23 cellular contexts compared by ENCODE assay signal in genomic region chr2:188379748-188380147, GRCh38.
DNase-seq lines count a peak whose midpoint lies in the region; ATAC-seq, FAIRE-seq and TF ChIP-seq lines count a peak whose summit lies in the region.
"Had no signal": no experiment of that assay in that cellular context is flagged by ENCODE, and none has a peak within 500 bp of the region (broad histone marks: within the 10 kb centered on the region; RNA-seq: fewer than 3 reads in every experiment).

No MANE protein-coding gene starts in this region.

- no peak overlapping the region for H3K18ac ChIP-seq in H1 (ENCODE audit: extremely low read depth, low read length)

- no peak overlapping the region for H2BK12ac ChIP-seq in H1 (ENCODE audit: low read depth, low read length)

- H2BK15ac ChIP-seq in H1 (ENCODE audit: low read length) = no peak overlapping the region

- no peak overlapping the region for H3K27ac Mint-ChIP-seq in GM23338
- no peak overlapping the region for H3K27ac Mint-ChIP-seq in CD4-positive, alpha-beta T cell

- H2BK120ac ChIP-seq in H1 (replicated peaks; ENCODE audit: low read depth, low read length) = no peak overlapping the region

- H2AFZ ChIP-seq in GM23338 (no peak overlapping the region), H1 (ENCODE audit: low read length) (no peak overlapping the region)

- H3K9me3 Mint-ChIP-seq in GM23338 = peaks cover 20% of the 10 kb centered on the region
- no peaks in the 10 kb centered on the region for H3K9me3 Mint-ChIP-seq in CD4-positive, alpha-beta T cell

- H4K91ac ChIP-seq in H1 (replicated peaks; ENCODE audit: insufficient read length, low read length) = no peak overlapping the region

- H3K79me1 ChIP-seq in H1 (ENCODE audit: low read depth, low read length) = no peaks in the 10 kb centered on the region; the same call in 1 of the 2 replicates

- no peak overlapping the region for H3K23ac ChIP-seq in H1 (ENCODE audit: insufficient read length)

- no peak overlapping the region for H3K56ac ChIP-seq in H1 (replicated peaks; ENCODE audit: insufficient read length, low read depth, low read length)

- H4K8ac ChIP-seq in H1 (ENCODE audit: extremely low read depth, insufficient read depth, low read length) = no peak overlapping the region

- H3K23me2 ChIP-seq in H1 (ENCODE audit: low read depth, low read length) = no peaks in the 10 kb centered on the region

- H3K27me3 ChIP-seq in GM23338 (ENCODE audit: insufficient read depth) (no peaks in the 10 kb centered on the region), Panc1 (ENCODE audit: control insufficient read depth, insufficient read depth, low read length) (no peaks in the 10 kb centered on the region), H1 (replicated peaks in 1 of 4; ENCODE audit: control insufficient read depth in 3 of 4, extremely low read depth in 1 of 4, insufficient read depth in 3 of 4, low read length in 3 of 4) (no peaks in the 10 kb centered on the region)
- H3K27me3 ChIP-seq in CD4-positive, alpha-beta T cell (ENCODE audit: control insufficient read depth, insufficient read depth, low read length) = no peaks in the 10 kb centered on the region
- H3K27me3 ChIP-seq: BE2C had no signal

- TF ChIP-seq CTCF in 22Rv1 (IDR thresholded peaks at IDR 0.05) (no peak), GM23338 (conservative IDR thresholded peaks at IDR 0.05; ENCODE audit: low read depth in 2 of 2) (no peak), Panc1 (IDR thresholded peaks at IDR 0.05) (no peak), H1 (IDR thresholded peaks at IDR 0.05; ENCODE audit: control extremely low read depth in 1 of 3, insufficient read depth in 1 of 3, low read depth in 1 of 3, low read length in 3 of 3) (no peak), GM20000 (IDR thresholded peaks at IDR 0.05; ENCODE audit: extremely low read depth, missing control alignments) (no peak)
- no peak for TF ChIP-seq CTCF in CD4-positive, alpha-beta T cell (IDR thresholded peaks at IDR 0.05)

- H2AK5ac ChIP-seq in H1 (ENCODE audit: low read depth, low read length) = no peak overlapping the region

- H2BK5ac ChIP-seq in H1 (ENCODE audit: low read depth, low read length) = no peak overlapping the region

- H3K36me3 ChIP-seq in GM23338 (ENCODE audit: insufficient read depth) (peaks cover 16% of the 10 kb centered on the region), Panc1 (ENCODE audit: control insufficient read depth, insufficient read depth, low read length) (no peaks in the 10 kb centered on the region), H1 (ENCODE audit: control insufficient read depth in 2 of 4, insufficient read depth in 4 of 4, low read length in 3 of 4) (peaks cover 0 to 18% (median 12%) of the 10 kb centered on the region in 4 experiments; a peak in 6 of 8 replicates)
- H3K36me3 ChIP-seq: BE2C had no signal

- H3K79me2 ChIP-seq in GM23338 (replicated peaks; ENCODE audit: insufficient read depth) = peaks cover 91% of the 10 kb centered on the region
- peaks cover 2 to 90% of the 10 kb centered on the region in 2 experiments; a peak in 3 of 4 replicates for H3K79me2 ChIP-seq in H1 (ENCODE audit: control insufficient read depth in 1 of 2, insufficient read depth in 2 of 2, low read length in 2 of 2)

- TF ChIP-seq POLR2A in H1 (IDR thresholded peaks at IDR 0.05; ENCODE audit: control extremely low read depth in 1 of 2, low read depth in 2 of 2, low read length in 2 of 2) = no peak

- H3F3A ChIP-seq in GM23338 (replicated peaks; ENCODE audit: low read depth) = no peaks in the 10 kb centered on the region; the same call in 1 of the 2 replicates

- peaks cover 2% of the 10 kb centered on the region for H3K27me3 Mint-ChIP-seq in GM23338 (ENCODE audit: insufficient read depth, low read depth, poor library complexity)
- H3K27me3 Mint-ChIP-seq in CD4-positive, alpha-beta T cell = no peaks in the 10 kb centered on the region
- H3K27me3 Mint-ChIP-seq: CD4-positive, CD25-positive, alpha-beta regulatory T cell had no signal

- peaks cover 26% of the 10 kb centered on the region for H3K4me1 Mint-ChIP-seq in GM23338
- no peaks in the 10 kb centered on the region for H3K4me1 Mint-ChIP-seq in CD4-positive, alpha-beta T cell (ENCODE audit: low read depth)
- H3K4me1 Mint-ChIP-seq: CD4-positive, CD25-positive, alpha-beta regulatory T cell had no signal

- H3K4ac ChIP-seq in H1 (replicated peaks; ENCODE audit: insufficient read length, low read depth, low read length) = no peak overlapping the region

- H3K4me3 ChIP-seq in GM23338 (no peak overlapping the region), Panc1 (ENCODE audit: low read depth in 2 of 2, low read length in 2 of 2) (no peak overlapping the region), H1 (ENCODE audit: extremely low read depth in 1 of 4, insufficient read depth in 2 of 4, low read depth in 3 of 4, low read length in 4 of 4) (no peak overlapping the region)
- H3K4me3 ChIP-seq: HAP-1 had no signal

- no peak overlapping the region for H3K9ac ChIP-seq in H1 (replicated peaks in 1 of 4; ENCODE audit: extremely low read depth in 1 of 4, low read depth in 3 of 4, low read length in 3 of 4)

- in situ Hi-C loops in Panc1 (cut with HindIII; ENCODE audit: low pct_unique_long_range_greater_than_20kb, low sequenced_read_pairs) = no loop called here

- H4K20me1 ChIP-seq in GM23338 (replicated peaks; ENCODE audit: insufficient read depth) (peaks cover 5% of the 10 kb centered on the region), H1 (replicated peaks in 1 of 2; ENCODE audit: control insufficient read depth in 1 of 2, insufficient read depth in 2 of 2, low read length in 2 of 2) (no peaks in the 10 kb centered on the region)

- H3K9me3 ChIP-seq in Panc1 (ENCODE audit: control insufficient read depth, insufficient read depth, low read depth, low read length) = no peaks in the 10 kb centered on the region
- peaks cover 8% of the 10 kb centered on the region in 2 experiments for H3K9me3 ChIP-seq in H1 (ENCODE audit: insufficient read depth in 2 of 2, low read depth in 1 of 2, low read length in 1 of 2)
- no peaks in the 10 kb centered on the region for H3K9me3 ChIP-seq in CD4-positive, alpha-beta T cell (ENCODE audit: control insufficient read depth, low read length)
- H3K9me3 ChIP-seq: BE2C had no signal

- H3K9me2 ChIP-seq in GM23338 (ENCODE audit: insufficient read depth) = no peaks in the 10 kb centered on the region

- no peak overlapping the region for H4K5ac ChIP-seq in H1 (ENCODE audit: insufficient read length, low read depth, low read length)

- WGBS in H1 (ENCODE audit: extremely low coverage in 1 of 2, insufficient coverage in 1 of 2, insufficient read length in 1 of 2, insufficient replicate concordance in 2 of 2, low coverage in 1 of 2, low lambda C conversion rate in 2 of 2, missing lambda C conversion rate in 1 of 2), 2 experiments = 91% methylated on average over 3 of the region's 3 CpGs; no CpG with 5 or more reads in 1 of the 2 experiments

- intact Hi-C loops in Panc1 (cut with micrococcal nuclease; ENCODE audit: unreplicated experiment) = no loop called here
- intact Hi-C loops in CD4-positive, alpha-beta T cell (cut with DNase I, micrococcal nuclease) = no loop called here

- H3K4me2 ChIP-seq in GM23338 (no peak overlapping the region), H1 (ENCODE audit: insufficient read depth in 1 of 2, low read depth in 2 of 2, low read length in 2 of 2) (no peak overlapping the region)

- no peak for TF ChIP-seq EP300 in H1 (IDR thresholded peaks at IDR 0.05; ENCODE audit: borderline replicate concordance in 1 of 2, low read depth in 2 of 2, low read length in 2 of 2)

- no TSS peak for BruUV-seq in Panc1 (replicated peaks; lab: Mats Ljungman, UMichigan)

- H3K36me3 Mint-ChIP-seq in GM23338 (ENCODE audit: low read depth) = peaks cover 27% of the 10 kb centered on the region
- H3K36me3 Mint-ChIP-seq in CD4-positive, alpha-beta T cell (ENCODE audit: low read depth) = no peaks in the 10 kb centered on the region
- H3K36me3 Mint-ChIP-seq: CD4-positive, CD25-positive, alpha-beta regulatory T cell had no signal

- H3K4me1 ChIP-seq in GM23338 (ENCODE audit: insufficient read depth) (peaks cover under 1% of the 10 kb centered on the region), Panc1 (ENCODE audit: control insufficient read depth, insufficient read depth, low read length) (peaks cover 22% of the 10 kb centered on the region), H1 (replicated peaks in 1 of 4; ENCODE audit: control insufficient read depth in 3 of 4, insufficient read depth in 4 of 4, low read length in 3 of 4) (peaks cover 0 to 3% (median 1%) of the 10 kb centered on the region in 4 experiments; a peak in 3 of 7 replicates)
- H3K4me1 ChIP-seq: BE2C had no signal

- DNase-seq in GM23338 (ENCODE audit: low spot score) (no peak), Panc1 (ENCODE audit: low read depth, low spot score) (no peak), H1 (ENCODE audit: low read depth in 1 of 2, low spot score in 2 of 2) (no peak), GM20000 (ENCODE audit: low spot score) (no peak), NCI-H1930 (lab: John Stamatoyannopoulos, UW) (no peak)
- no peak for DNase-seq in CD4-positive, alpha-beta T cell
- DNase-seq: ACHN; BE2C; C1 segment of cervical spinal cord; Caco-2; CD4-positive, CD25-positive, alpha-beta regulatory T cell; DMS153; DMS79; GDM1; GOT3; HFFc6; Karpas-422; KBM-7 had no signal

- H3K27ac ChIP-seq in 22Rv1 (0 out of 2 replicates have a peak overlapping the region, but pooled peaks have one; percentile 15), GM23338 (ENCODE audit: low read depth) (peak overlapping the region; percentile 68), Panc1 (ENCODE audit: low read length) (no peak overlapping the region), H1 (ENCODE audit: low read depth, low read length) (no peak overlapping the region)
- no peak overlapping the region for H3K27ac ChIP-seq in CD4-positive, alpha-beta T cell (ENCODE audit: low read depth, low read length)
- H3K27ac ChIP-seq: HL-60 had no signal

- CTCF ChIA-PET in Panc1 (lab: Charles Lee) = no interaction called here
- CTCF ChIA-PET in H1 (lab: Charles Lee; ENCODE audit: partially characterized antibody) = interaction anchor here (1.5 to 1.7 kb wide), 2 partner anchors 11 to 14 kb away, joined by 4 to 9 read pairs; no protein-coding TSS in a partner anchor
- CTCF ChIA-PET in CD4-positive, alpha-beta T cell (lab: Charles Lee) = no interaction called here

- FAIRE-seq in H1 (lab: Jason Lieb, UNC) = peak; percentile 24
- FAIRE-seq: GM19239 had no signal

- ATAC-seq in GM23338 = no peak
- 0 out of 2 replicates have a peak, but pooled peaks have one; percentile 26 for ATAC-seq in Panc1
- no peak for ATAC-seq in GM21447 (IDR thresholded peaks at IDR 0.05; ENCODE audit: unreplicated experiment)
- no peak for ATAC-seq in CD4-positive, alpha-beta T cell (ENCODE audit: poor library complexity)

- POLR2A ChIA-PET in Panc1 (lab: Charles Lee) = no interaction called here
- POLR2A ChIA-PET in H1 (lab: Charles Lee; ENCODE audit: partially characterized antibody) = no interaction called here
- POLR2A ChIA-PET in CD4-positive, alpha-beta T cell (lab: Charles Lee) = no interaction called here

- H3K4me3 Mint-ChIP-seq in GM23338 = no peak overlapping the region
- no peak overlapping the region for H3K4me3 Mint-ChIP-seq in CD4-positive, alpha-beta T cell
- H3K4me3 Mint-ChIP-seq: CD4-positive, CD25-positive, alpha-beta regulatory T cell; HFFc6 had no signal

- no peak for TF ChIP-seq RAD21 in H1 (IDR thresholded peaks at IDR 0.05 in 1 of 2, conservative IDR thresholded peaks at IDR 0.05 in 1 of 2; ENCODE audit: low read depth in 2 of 2, low read length in 2 of 2)

- no peak overlapping the region for H3K14ac ChIP-seq in H1 (ENCODE audit: insufficient read length)

- H2BK20ac ChIP-seq in H1 (ENCODE audit: low read length) = no peak overlapping the region

Comparison
In these comparisons a context has a peak if more than half of its experiments do, and no peak if none do; other contexts are left out.
1. H3K27ac ChIP-seq: peak in 22Rv1 (single experiment) and GM23338 (single experiment); none in Panc1 (single experiment), H1 (single experiment) and CD4-positive, alpha-beta T cell (single experiment).